8 cellular contexts compared by ENCODE assay signal in the genomic region with DNA sequence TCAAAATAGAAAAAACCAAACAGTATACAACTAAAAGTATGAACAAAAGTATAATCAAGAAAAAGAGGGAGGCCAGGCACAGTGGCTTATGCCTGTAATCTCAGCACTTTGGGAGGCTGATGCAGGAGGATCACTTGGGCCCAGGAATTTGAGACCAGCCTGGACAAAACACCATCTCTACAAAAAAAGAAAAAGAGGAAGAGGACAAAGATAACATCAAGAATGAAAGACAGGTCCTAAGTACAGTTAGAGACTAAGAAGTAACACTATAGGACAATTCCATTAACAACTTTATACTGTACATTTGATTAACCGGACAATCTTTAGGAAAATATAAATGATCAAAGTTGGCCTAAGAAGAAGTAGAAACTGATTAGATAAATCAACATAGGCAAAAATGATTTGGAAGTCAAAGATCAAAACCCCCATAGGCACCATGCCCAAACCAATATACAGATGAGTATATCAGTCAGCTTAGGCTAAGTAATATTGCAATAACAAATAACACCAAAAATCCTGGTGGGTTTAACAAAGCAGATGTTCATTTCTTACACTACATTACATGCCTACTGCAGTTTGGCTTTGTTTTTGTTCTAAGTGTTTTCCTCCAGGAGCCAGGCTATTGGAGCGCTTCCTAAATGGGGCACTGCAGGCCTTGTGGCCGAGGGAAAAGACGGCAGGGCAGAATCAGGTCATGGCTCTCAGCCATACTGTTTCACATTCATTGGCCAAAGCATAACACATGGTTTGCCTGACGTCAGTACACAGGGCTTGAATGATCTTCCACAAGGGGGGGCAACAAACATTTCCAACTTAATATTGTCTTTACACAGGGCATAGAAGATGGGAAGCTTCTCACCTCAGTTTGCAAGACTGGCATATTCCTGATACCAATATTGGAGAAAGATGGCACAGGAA. TPM values are rescaled to one million over a fixed set of nuclear protein-coding genes. Genes with fewer than 3 reads are reported as not detected.
DNase-seq lines count a peak whose midpoint lies in the region; ATAC-seq and TF ChIP-seq lines count a peak whose summit lies in the region.
"Had no signal": no experiment of that assay in that cellular context is flagged by ENCODE, and none has a peak within 500 bp of the region (broad histone marks: within the 10 kb centered on the region; RNA-seq: fewer than 3 reads in every experiment).

No MANE protein-coding gene starts in this region.

- H3K4me3 ChIP-seq in H7 (ENCODE audit: insufficient read depth, low read depth, low read length) (no peak overlapping the region), cardiac fibroblast (replicated peaks in 1 of 2; ENCODE audit: low read depth in 2 of 2, low read length in 2 of 2) (no peak overlapping the region)

- ATAC-seq in GM18520 (IDR thresholded peaks at IDR 0.05; ENCODE audit: unreplicated experiment): no peak
- ATAC-seq in GM18517 (IDR thresholded peaks at IDR 0.05; ENCODE audit: unreplicated experiment): no peak
- ATAC-seq: stimulated activated memory B cell treated with anti-CD40 and anti-IgM and Interleukin-4, amounts not matched to agents 10 μg/mL and 1 μg/mL and 100 μg/mL, for 72 hours had no signal

- H3K27me3 ChIP-seq in H7 (ENCODE audit: control insufficient read depth, insufficient read depth, low read length): no peaks in the 10 kb centered on the region

- DNase-seq in H7 (peak; percentile 67), NCI-H69 (lab: John Stamatoyannopoulos, UW) (peak; percentile 9), cardiac fibroblast (ENCODE audit: low read depth in 2 of 2) (peak; percentile 22 to 43), midbrain (lab: John Stamatoyannopoulos, UW) (peak; percentile 44), epidermal melanocyte (ENCODE audit: insufficient read length, low spot score) (no peak)

- no peaks in the 10 kb centered on the region for H3K36me3 ChIP-seq in H7 (replicated peaks; ENCODE audit: control insufficient read depth, insufficient read depth, low read length)

- no peak for TF ChIP-seq CTCF in cardiac fibroblast (IDR thresholded peaks at IDR 0.05; ENCODE audit: low read depth, low read length)

RNA-seq across cellular contexts. Expression of a gene that starts 42.2 kb away (rescaled TPM):
- 0.03 and 1.1 TPM in 2 replicates for total RNA-seq in H7 (2014; rRNA removed; shearing (Covaris generic))
